Comparison of ENCODE assay signal across 9 cellular contexts in the genomic region with DNA sequence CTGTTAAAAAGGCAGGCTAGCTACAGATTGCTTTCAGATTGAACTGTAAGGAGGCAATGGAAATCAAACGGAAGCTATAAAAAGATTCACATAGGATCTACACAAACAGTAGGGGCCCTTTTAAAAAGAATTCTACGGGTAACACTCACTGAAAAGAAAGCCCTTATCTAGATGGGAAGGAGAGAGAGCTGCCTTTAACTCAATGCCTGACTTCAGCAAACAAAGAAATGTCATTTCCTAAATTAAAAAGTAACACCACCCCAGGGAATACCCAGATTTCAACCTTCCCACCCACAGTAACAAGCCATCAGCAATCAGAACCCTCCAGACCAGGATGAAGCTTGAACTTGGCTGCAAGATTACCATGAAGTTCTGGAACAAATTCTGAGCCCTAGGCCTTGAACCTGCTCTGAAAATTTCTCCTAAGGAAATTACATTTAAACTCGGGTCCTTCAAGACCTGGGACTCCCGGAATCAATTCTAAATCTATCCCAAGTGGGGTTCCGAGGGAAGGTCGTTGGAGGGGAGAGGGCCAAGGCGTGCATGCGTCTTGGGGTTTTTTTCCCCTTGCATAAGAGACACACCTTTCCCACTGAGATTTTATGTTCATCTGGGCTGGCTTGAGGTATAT. TPM values are rescaled to one million over a fixed set of nuclear protein-coding genes. Genes with fewer than 3 reads are reported as not detected.
DNase-seq lines count a peak whose midpoint lies in the region; ATAC-seq and TF ChIP-seq lines count a peak whose summit lies in the region.
"Had no signal": no experiment of that assay in that cellular context is flagged by ENCODE, and none has a peak within 500 bp of the region (broad histone marks: within the 10 kb centered on the region; RNA-seq: fewer than 3 reads in every experiment).

No MANE protein-coding gene starts in this region.

- peaks cover 19% of the 10 kb centered on the region for H3K36me3 Mint-ChIP-seq in brain
- H3K36me3 Mint-ChIP-seq in memory B cell = no peaks in the 10 kb centered on the region

- H3K4me3 ChIP-seq in AG10803 (ENCODE audit: low read length) (peak overlapping the region; percentile 72), HUES64 (ENCODE audit: low read length) (peak overlapping the region; percentile 73), aorta (ENCODE audit: low read length in 2 of 2) (peak overlapping the region; percentile 99 to 100)

- H3K4me1 Mint-ChIP-seq in brain (peaks cover 53% of the 10 kb centered on the region), memory B cell (peaks cover 35% of the 10 kb centered on the region)

- H3K9me3 ChIP-seq in HUES64 (ENCODE audit: insufficient read depth, low read depth, low read length) (no peaks in the 10 kb centered on the region), aorta (ENCODE audit: control insufficient read depth, low read length) (no peaks in the 10 kb centered on the region)

- H3K4me3 Mint-ChIP-seq in brain (peak overlapping the region; percentile 88 to 94 (median 88)), memory B cell (peak overlapping the region; percentile 70)

- H3K36me3 ChIP-seq in HUES64 (ENCODE audit: insufficient read depth, low read length) (no peaks in the 10 kb centered on the region), aorta (ENCODE audit: control insufficient read depth in 1 of 2, insufficient read depth in 2 of 2, low read length in 1 of 2) (no peaks in the 10 kb centered on the region)

- intact Hi-C loops in aorta (cut with DNase I) = loop anchor here (5.0 to 10.0 kb wide), 3 partner anchors 42 to 315 kb away; a partner anchor contains a TSS

- H3K27me3 Mint-ChIP-seq in brain (peaks cover 13% of the 10 kb centered on the region), memory B cell (no peaks in the 10 kb centered on the region)

- no peak for DNase-seq in AG10803 (ENCODE audit: low read depth)
- no peak for DNase-seq in memory B cell (ENCODE audit: low spot score in 2 of 2)
- no peak for DNase-seq in aorta
- DNase-seq in iPS-NIHi11 (ENCODE audit: low spot score) = no peak
- DNase-seq in NCI-H1436 treated with DMSO at 0.1 percent for 48 hours (lab: John Stamatoyannopoulos, UW) = no peak
- DNase-seq in inferior parietal cortex (ENCODE audit: extremely low spot score) = no peak

- ATAC-seq in memory B cell (ENCODE audit: low read depth) (no peak), aorta (ENCODE audit: low FRiP score) (no peak)

- H3K27ac ChIP-seq in HUES64 (ENCODE audit: low read depth, low read length) (peak overlapping the region; percentile 59), aorta (ENCODE audit: low read depth in 1 of 2, low read length in 2 of 2) (peak overlapping the region; percentile 68 to 100)
- H3K27ac ChIP-seq: HL-60 had no signal

- peak overlapping the region; percentile 86 to 99 (median 98) for H3K27ac Mint-ChIP-seq in brain
- H3K27ac Mint-ChIP-seq in memory B cell = peak overlapping the region; percentile 56

- H3K9me3 Mint-ChIP-seq in brain (no peaks in the 10 kb centered on the region), memory B cell (no peaks in the 10 kb centered on the region)

- no peaks in the 10 kb centered on the region for H3K27me3 ChIP-seq in HUES64 (ENCODE audit: insufficient read depth, low read length)
- no peaks in the 10 kb centered on the region for H3K27me3 ChIP-seq in aorta (ENCODE audit: control insufficient read depth in 1 of 2, insufficient read depth in 2 of 2, low read length in 1 of 2)

- TF ChIP-seq CTCF in AG10803 (conservative IDR thresholded peaks at IDR 0.05; ENCODE audit: low read length) (no peak), brain (conservative IDR thresholded peaks at IDR 0.05) (no peak)

- peaks cover 20% of the 10 kb centered on the region for H3K4me1 ChIP-seq in HUES64 (ENCODE audit: insufficient read depth, low read length)
- H3K4me1 ChIP-seq in aorta (ENCODE audit: control insufficient read depth in 1 of 2, insufficient read depth in 2 of 2, low read length in 2 of 2) = no peaks in the 10 kb centered on the region

- WGBS in HUES64 = 7% methylated on average over 6 of the region's 8 CpGs
- WGBS in aorta, 2 donors = 2% methylated on average over 8 of the region's 8 CpGs

- H3K9ac ChIP-seq in HUES64 (ENCODE audit: low read depth, low read length) = peak overlapping the region; percentile 66; the same call in 1 of the 2 replicates

RNA-seq across cellular contexts. Expression of a gene that starts 1.2 kb away (rescaled TPM):
- 38.8 TPM for polyA plus RNA-seq in HUES64 (2013, experiment 1 of 2)
- polyA plus RNA-seq in HUES64 (2013, experiment 2 of 2) = 44.1 TPM
- 107 TPM for polyA plus RNA-seq in brain (ENCODE audit: insufficient read depth, low read depth, low replicate concordance)
- 10 to 100 TPM; 61.2 to 97.3 TPM for total RNA-seq in aorta
- 10 to 100 TPM; 41.1 to 77.4 TPM for polyA plus RNA-seq in aorta

RNA-seq across cellular contexts. Expression of a gene that starts 43.3 kb away (rescaled TPM):
- polyA plus RNA-seq in HUES64 (2013, experiment 1 of 2) = 48.6 TPM
- polyA plus RNA-seq in HUES64 (2013, experiment 2 of 2) = 39.4 TPM
- 47.2 TPM for polyA plus RNA-seq in brain (ENCODE audit: insufficient read depth, low read depth, low replicate concordance)
- total RNA-seq in aorta = 1 to 10 TPM; 5.7 to 8.1 TPM
- polyA plus RNA-seq in aorta = 10 to 100 TPM in 1 of 2 donors, 1 to 10 TPM in 1; 6.1 to 12.0 TPM

RNA-seq across cellular contexts. Expression of a gene that starts 44.1 kb away (rescaled TPM):
- 41.9 TPM for polyA plus RNA-seq in HUES64 (2013, experiment 1 of 2)
- 34.6 TPM for polyA plus RNA-seq in HUES64 (2013, experiment 2 of 2)
- polyA plus RNA-seq in brain (ENCODE audit: insufficient read depth, low read depth, low replicate concordance) (14.9 TPM), aorta (10 to 100 TPM in 1 of 2 donors, 1 to 10 TPM in 1; 7.3 to 21.7 TPM)
- 10 to 100 TPM; 10.5 to 20.6 TPM for total RNA-seq in aorta
